In the genomic region with DNA sequence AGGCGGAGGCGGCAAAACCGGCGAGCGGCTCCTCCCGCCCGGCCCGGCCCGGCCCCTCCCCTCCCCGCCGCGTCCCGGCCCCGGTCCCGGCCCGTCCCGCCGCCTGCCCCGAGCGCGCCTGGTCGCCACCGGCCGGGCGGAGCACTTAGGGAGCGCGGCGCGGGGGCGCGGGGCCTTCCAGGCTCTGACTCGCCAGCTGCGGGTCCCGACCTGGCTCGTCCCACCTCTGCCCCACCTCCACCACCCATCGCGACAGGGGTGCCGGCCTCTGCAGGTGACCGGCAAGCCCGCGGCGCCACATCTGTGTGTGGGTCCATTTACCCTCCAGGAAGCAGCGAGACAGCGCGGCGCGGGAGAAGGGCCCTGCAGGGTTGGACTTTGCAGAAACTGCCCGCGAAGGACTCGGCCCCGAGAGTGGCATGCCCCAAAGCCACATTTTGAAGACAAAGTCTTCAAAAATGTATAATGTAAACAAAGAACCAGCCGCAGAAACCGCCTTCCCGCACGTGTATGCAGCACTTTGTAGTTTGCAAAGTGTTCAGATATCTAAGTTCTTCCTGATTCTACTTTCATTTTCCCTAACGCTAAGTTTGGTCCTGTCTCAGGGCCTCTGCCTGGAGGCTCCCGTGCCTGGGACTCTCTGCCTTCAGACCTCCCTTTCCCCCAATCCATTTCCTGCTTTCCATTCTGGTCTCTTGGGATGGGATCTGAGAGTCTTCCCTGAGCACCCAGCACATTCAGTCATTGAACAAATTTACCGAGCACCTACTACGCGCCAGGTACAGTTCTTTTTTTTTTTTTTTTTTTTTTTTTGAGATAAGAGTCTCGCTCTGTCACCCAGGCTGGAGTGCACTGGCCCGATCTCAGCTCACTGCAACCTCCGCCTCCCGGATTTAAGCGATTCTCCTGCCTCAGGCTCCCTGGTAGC, we compare ENCODE assay signal across 1 cellular context.
TF ChIP-seq lines count a peak whose summit lies in the region.

A gene (minus strand): TSS at position 40 of the 928 bp plus-strand sequence. CDS start 19,158 bp downstream, outside the sequence.

TF ChIP-seq in K562, 482 proteins besides CTCF, POLR2A, EP300 and RAD21 (continued from another document and continues in another):
- TF ChIP-seq, protein P1, sequence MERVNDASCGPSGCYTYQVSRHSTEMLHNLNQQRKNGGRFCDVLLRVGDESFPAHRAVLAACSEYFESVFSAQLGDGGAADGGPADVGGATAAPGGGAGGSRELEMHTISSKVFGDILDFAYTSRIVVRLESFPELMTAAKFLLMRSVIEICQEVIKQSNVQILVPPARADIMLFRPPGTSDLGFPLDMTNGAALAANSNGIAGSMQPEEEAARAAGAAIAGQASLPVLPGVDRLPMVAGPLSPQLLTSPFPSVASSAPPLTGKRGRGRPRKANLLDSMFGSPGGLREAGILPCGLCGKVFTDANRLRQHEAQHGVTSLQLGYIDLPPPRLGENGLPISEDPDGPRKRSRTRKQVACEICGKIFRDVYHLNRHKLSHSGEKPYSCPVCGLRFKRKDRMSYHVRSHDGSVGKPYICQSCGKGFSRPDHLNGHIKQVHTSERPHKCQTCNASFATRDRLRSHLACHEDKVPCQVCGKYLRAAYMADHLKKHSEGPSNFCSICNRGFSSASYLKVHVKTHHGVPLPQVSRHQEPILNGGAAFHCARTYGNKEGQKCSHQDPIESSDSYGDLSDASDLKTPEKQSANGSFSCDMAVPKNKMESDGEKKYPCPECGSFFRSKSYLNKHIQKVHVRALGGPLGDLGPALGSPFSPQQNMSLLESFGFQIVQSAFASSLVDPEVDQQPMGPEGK (CRISPR knock-in tag; IDR thresholded peaks at IDR 0.05; ENCODE audit: borderline replicate concordance) = no peak
- TF ChIP-seq GATA2 (CRISPR knock-in tag; IDR thresholded peaks at IDR 0.05) (0 out of 2 replicates have a peak, but pooled peaks have one; percentile 16), ESRRA (IDR thresholded peaks at IDR 0.05; ENCODE audit: borderline replicate concordance, low read depth) (0 out of 2 replicates have a peak, but pooled peaks have one; percentile 32), NONO (IDR thresholded peaks at IDR 0.05; ENCODE audit: low read depth in 2 of 2, low read length in 1 of 2) (no peak), ZNF57 (CRISPR knock-in tag; IDR thresholded peaks at IDR 0.05) (no peak), ZNF384 (IDR thresholded peaks at IDR 0.05; ENCODE audit: low read depth, low read length) (peak; percentile 55), ZBED1 (IDR thresholded peaks at IDR 0.05) (0 out of 2 replicates have a peak, but pooled peaks have one; percentile 14), ZNF436 (CRISPR knock-in tag; IDR thresholded peaks at IDR 0.05) (no peak), ZNF175 (CRISPR knock-in tag; IDR thresholded peaks at IDR 0.05; ENCODE audit: low read depth) (0 out of 2 replicates have a peak, but pooled peaks have one; percentile 2), ZNF263 (CRISPR knock-in tag; IDR thresholded peaks at IDR 0.05; ENCODE audit: borderline replicate concordance) (peak; percentile 48; the same call in 1 of the 2 replicates), RBM15 (IDR thresholded peaks at IDR 0.05; ENCODE audit: insufficient read depth, low read length) (no peak), ZC3H11A (IDR thresholded peaks at IDR 0.05; ENCODE audit: low read depth, low read length) (no peak), MAFF (IDR thresholded peaks at IDR 0.05; ENCODE audit: low read length) (no peak), ZNF77 (CRISPR knock-in tag; IDR thresholded peaks at IDR 0.05) (no peak), FOXA3 (CRISPR knock-in tag; conservative IDR thresholded peaks at IDR 0.05 in 1 of 2, IDR thresholded peaks at IDR 0.05 in 1 of 2) (peak; percentile 63 to 88; a peak in 3 of 4 replicates), LEF1 (IDR thresholded peaks at IDR 0.05) (no peak), SP2 (IDR thresholded peaks at IDR 0.05; ENCODE audit: extremely low read depth, low read depth, low read length, poor library complexity, severe bottlenecking) (no peak), POLR2G (IDR thresholded peaks at IDR 0.05; ENCODE audit: low read depth, low read length) (peak; percentile 1), ZFX (CRISPR knock-in tag; IDR thresholded peaks at IDR 0.05) (peak; percentile 34), RB1 (IDR thresholded peaks at IDR 0.05; ENCODE audit: low read depth) (peak; percentile 42; the same call in 1 of the 2 replicates), FOXJ3 (CRISPR knock-in tag; IDR thresholded peaks at IDR 0.05) (no peak), ZNF561 (CRISPR knock-in tag; conservative IDR thresholded peaks at IDR 0.05) (no peak)
- TF ChIP-seq, protein P2, sequence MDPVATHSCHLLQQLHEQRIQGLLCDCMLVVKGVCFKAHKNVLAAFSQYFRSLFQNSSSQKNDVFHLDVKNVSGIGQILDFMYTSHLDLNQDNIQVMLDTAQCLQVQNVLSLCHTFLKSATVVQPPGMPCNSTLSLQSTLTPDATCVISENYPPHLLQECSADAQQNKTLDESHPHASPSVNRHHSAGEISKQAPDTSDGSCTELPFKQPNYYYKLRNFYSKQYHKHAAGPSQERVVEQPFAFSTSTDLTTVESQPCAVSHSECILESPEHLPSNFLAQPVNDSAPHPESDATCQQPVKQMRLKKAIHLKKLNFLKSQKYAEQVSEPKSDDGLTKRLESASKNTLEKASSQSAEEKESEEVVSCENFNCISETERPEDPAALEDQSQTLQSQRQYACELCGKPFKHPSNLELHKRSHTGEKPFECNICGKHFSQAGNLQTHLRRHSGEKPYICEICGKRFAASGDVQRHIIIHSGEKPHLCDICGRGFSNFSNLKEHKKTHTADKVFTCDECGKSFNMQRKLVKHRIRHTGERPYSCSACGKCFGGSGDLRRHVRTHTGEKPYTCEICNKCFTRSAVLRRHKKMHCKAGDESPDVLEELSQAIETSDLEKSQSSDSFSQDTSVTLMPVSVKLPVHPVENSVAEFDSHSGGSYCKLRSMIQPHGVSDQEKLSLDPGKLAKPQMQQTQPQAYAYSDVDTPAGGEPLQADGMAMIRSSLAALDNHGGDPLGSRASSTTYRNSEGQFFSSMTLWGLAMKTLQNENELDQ (CRISPR knock-in tag; IDR thresholded peaks at IDR 0.05; ENCODE audit: borderline replicate concordance) = no peak
- TF ChIP-seq, protein P3, sequence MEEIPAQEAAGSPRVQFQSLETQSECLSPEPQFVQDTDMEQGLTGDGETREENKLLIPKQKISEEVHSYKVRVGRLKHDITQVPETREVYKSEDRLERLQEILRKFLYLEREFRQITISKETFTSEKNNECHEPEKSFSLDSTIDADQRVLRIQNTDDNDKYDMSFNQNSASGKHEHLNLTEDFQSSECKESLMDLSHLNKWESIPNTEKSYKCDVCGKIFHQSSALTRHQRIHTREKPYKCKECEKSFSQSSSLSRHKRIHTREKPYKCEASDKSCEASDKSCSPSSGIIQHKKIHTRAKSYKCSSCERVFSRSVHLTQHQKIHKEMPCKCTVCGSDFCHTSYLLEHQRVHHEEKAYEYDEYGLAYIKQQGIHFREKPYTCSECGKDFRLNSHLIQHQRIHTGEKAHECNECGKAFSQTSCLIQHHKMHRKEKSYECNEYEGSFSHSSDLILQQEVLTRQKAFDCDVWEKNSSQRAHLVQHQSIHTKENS (CRISPR knock-in tag; IDR thresholded peaks at IDR 0.05) = no peak
- TF ChIP-seq, protein P4, sequence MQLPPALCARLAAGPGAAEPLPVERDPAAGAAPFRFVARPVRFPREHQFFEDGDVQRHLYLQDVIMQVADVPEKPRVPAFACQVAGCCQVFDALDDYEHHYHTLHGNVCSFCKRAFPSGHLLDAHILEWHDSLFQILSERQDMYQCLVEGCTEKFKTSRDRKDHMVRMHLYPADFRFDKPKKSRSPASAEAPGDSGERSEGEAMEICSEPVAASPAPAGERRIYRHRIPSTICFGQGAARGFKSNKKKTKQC (CRISPR knock-in tag; IDR thresholded peaks at IDR 0.05) = peak; percentile 66; the same call in 1 of the 2 replicates
- TF ChIP-seq, protein P5, sequence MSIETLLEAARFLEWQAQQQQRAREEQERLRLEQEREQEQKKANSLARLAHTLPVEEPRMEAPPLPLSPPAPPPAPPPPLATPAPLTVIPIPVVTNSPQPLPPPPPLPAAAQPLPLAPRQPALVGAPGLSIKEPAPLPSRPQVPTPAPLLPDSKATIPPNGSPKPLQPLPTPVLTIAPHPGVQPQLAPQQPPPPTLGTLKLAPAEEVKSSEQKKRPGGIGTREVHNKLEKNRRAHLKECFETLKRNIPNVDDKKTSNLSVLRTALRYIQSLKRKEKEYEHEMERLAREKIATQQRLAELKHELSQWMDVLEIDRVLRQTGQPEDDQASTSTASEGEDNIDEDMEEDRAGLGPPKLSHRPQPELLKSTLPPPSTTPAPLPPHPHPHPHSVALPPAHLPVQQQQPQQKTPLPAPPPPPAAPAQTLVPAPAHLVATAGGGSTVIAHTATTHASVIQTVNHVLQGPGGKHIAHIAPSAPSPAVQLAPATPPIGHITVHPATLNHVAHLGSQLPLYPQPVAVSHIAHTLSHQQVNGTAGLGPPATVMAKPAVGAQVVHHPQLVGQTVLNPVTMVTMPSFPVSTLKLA (conservative IDR thresholded peaks at IDR 0.05) = no peak
- TF ChIP-seq, protein P6, sequence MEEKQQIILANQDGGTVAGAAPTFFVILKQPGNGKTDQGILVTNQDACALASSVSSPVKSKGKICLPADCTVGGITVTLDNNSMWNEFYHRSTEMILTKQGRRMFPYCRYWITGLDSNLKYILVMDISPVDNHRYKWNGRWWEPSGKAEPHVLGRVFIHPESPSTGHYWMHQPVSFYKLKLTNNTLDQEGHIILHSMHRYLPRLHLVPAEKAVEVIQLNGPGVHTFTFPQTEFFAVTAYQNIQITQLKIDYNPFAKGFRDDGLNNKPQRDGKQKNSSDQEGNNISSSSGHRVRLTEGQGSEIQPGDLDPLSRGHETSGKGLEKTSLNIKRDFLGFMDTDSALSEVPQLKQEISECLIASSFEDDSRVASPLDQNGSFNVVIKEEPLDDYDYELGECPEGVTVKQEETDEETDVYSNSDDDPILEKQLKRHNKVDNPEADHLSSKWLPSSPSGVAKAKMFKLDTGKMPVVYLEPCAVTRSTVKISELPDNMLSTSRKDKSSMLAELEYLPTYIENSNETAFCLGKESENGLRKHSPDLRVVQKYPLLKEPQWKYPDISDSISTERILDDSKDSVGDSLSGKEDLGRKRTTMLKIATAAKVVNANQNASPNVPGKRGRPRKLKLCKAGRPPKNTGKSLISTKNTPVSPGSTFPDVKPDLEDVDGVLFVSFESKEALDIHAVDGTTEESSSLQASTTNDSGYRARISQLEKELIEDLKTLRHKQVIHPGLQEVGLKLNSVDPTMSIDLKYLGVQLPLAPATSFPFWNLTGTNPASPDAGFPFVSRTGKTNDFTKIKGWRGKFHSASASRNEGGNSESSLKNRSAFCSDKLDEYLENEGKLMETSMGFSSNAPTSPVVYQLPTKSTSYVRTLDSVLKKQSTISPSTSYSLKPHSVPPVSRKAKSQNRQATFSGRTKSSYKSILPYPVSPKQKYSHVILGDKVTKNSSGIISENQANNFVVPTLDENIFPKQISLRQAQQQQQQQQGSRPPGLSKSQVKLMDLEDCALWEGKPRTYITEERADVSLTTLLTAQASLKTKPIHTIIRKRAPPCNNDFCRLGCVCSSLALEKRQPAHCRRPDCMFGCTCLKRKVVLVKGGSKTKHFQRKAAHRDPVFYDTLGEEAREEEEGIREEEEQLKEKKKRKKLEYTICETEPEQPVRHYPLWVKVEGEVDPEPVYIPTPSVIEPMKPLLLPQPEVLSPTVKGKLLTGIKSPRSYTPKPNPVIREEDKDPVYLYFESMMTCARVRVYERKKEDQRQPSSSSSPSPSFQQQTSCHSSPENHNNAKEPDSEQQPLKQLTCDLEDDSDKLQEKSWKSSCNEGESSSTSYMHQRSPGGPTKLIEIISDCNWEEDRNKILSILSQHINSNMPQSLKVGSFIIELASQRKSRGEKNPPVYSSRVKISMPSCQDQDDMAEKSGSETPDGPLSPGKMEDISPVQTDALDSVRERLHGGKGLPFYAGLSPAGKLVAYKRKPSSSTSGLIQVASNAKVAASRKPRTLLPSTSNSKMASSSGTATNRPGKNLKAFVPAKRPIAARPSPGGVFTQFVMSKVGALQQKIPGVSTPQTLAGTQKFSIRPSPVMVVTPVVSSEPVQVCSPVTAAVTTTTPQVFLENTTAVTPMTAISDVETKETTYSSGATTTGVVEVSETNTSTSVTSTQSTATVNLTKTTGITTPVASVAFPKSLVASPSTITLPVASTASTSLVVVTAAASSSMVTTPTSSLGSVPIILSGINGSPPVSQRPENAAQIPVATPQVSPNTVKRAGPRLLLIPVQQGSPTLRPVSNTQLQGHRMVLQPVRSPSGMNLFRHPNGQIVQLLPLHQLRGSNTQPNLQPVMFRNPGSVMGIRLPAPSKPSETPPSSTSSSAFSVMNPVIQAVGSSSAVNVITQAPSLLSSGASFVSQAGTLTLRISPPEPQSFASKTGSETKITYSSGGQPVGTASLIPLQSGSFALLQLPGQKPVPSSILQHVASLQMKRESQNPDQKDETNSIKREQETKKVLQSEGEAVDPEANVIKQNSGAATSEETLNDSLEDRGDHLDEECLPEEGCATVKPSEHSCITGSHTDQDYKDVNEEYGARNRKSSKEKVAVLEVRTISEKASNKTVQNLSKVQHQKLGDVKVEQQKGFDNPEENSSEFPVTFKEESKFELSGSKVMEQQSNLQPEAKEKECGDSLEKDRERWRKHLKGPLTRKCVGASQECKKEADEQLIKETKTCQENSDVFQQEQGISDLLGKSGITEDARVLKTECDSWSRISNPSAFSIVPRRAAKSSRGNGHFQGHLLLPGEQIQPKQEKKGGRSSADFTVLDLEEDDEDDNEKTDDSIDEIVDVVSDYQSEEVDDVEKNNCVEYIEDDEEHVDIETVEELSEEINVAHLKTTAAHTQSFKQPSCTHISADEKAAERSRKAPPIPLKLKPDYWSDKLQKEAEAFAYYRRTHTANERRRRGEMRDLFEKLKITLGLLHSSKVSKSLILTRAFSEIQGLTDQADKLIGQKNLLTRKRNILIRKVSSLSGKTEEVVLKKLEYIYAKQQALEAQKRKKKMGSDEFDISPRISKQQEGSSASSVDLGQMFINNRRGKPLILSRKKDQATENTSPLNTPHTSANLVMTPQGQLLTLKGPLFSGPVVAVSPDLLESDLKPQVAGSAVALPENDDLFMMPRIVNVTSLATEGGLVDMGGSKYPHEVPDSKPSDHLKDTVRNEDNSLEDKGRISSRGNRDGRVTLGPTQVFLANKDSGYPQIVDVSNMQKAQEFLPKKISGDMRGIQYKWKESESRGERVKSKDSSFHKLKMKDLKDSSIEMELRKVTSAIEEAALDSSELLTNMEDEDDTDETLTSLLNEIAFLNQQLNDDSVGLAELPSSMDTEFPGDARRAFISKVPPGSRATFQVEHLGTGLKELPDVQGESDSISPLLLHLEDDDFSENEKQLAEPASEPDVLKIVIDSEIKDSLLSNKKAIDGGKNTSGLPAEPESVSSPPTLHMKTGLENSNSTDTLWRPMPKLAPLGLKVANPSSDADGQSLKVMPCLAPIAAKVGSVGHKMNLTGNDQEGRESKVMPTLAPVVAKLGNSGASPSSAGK (IDR thresholded peaks at IDR 0.05) = peak; percentile 80
